Comparison of ENCODE assay signal across 8 cellular contexts in genomic region chr1:231337472-231338269, GRCh38. TPM values are rescaled to one million over a fixed set of nuclear protein-coding genes. Genes with fewer than 3 reads are reported as not detected.
DNase-seq lines count a peak whose midpoint lies in the region; ATAC-seq, FAIRE-seq and TF ChIP-seq lines count a peak whose summit lies in the region.

Gene EXOC8 (minus strand): TSS chr1:231337852. CDS start chr1:231337745, 107 bp downstream.

- FAIRE-seq in GM12892 (lab: Jason Lieb, UNC), result peak; percentile 99

- intact Hi-C loops in adrenal gland (cut with DNase I), result loop anchor here in 1 of 2 donors (10.0 kb wide), 1 partner anchor 257 kb away; no protein-coding TSS in a partner anchor
- intact Hi-C loops in heart right ventricle (cut with DNase I), result loop anchor here in 5 of 10 donors (5.0 to 10.0 kb wide), 3 partner anchors 60 to 95 kb away; partner anchors contain the start of gene GNPAT (in 5 of the 5)
- intact Hi-C loops in posterior cingulate gyrus (cut with DNase I), result loop anchor here (1.0 to 5.0 kb wide), 3 partner anchors 83 to 191 kb away; partner anchors contain the start of genes GNPAT and TSNAX

- H3K4me3 ChIP-seq in adrenal gland (peak within 1 kb of the TSS; percentile 67 to 99 (median 80)), heart right ventricle (peak within 1 kb of the TSS; percentile 74 to 95 (median 82)), upper lobe of left lung (peak within 1 kb of the TSS; percentile 86 to 96 (median 90))

- 0 to 1% (median 0%) methylated on average over 17 to 74 of the region's 74 CpGs for WGBS in adrenal gland, 4 donors
- WGBS in heart right ventricle, 2 donors, result 1% methylated on average over 74 of the region's 74 CpGs
- 0% methylated on average over 1 to 48 of the region's 74 CpGs for WGBS in upper lobe of left lung, 2 donors

- peak; percentile 82 for DNase-seq in GM12892 (ENCODE audit: insufficient read length)
- peak; percentile 97 for DNase-seq in NCI-H146 (lab: John Stamatoyannopoulos, UW)
- DNase-seq in T-helper 1 cell, result peak; percentile 92 to 98 (median 94)
- DNase-seq in adrenal gland, result peak; percentile 93 to 98 (median 97)
- DNase-seq in heart right ventricle, result peak; percentile 95 to 98
- DNase-seq in posterior cingulate gyrus, result peak; percentile 89 to 99 (median 94)
- DNase-seq in upper lobe of left lung, result peak; percentile 91 to 96

- H3K4me1 ChIP-seq in adrenal gland (replicated peaks in 1 of 2), result peaks cover 42 to 53% of the 10 kb centered on the region in 2 donors
- peaks cover 18 to 66% (median 55%) of the 10 kb centered on the region in 9 donors for H3K4me1 ChIP-seq in heart right ventricle
- peaks cover 52 to 68% (median 60%) of the 10 kb centered on the region in 4 donors for H3K4me1 ChIP-seq in upper lobe of left lung

- TF ChIP-seq CTCF in adrenal gland (IDR thresholded peaks at IDR 0.05), result no peak
- TF ChIP-seq CTCF in heart right ventricle (IDR thresholded peaks at IDR 0.05), result peak in 1 of 9 donors; percentile 7
- peak in 2 of 6 experiments; percentile 5 to 24 for TF ChIP-seq CTCF in upper lobe of left lung (IDR thresholded peaks at IDR 0.05)

- ATAC-seq in HG02852 (IDR thresholded peaks at IDR 0.05; ENCODE audit: unreplicated experiment) (peak; percentile 68), heart right ventricle (peak; percentile 95 to 98 (median 96)), upper lobe of left lung (ENCODE audit: low FRiP score in 2 of 2) (peak; percentile 96 to 97)

- H3K9me3 ChIP-seq in adrenal gland (replicated peaks in 1 of 3), result no peaks in the 10 kb centered on the region
- H3K9me3 ChIP-seq in heart right ventricle, result no peaks in the 10 kb centered on the region
- no peaks in the 10 kb centered on the region for H3K9me3 ChIP-seq in upper lobe of left lung

- no peaks in the 10 kb centered on the region for H3K27me3 ChIP-seq in adrenal gland
- no peaks in the 10 kb centered on the region for H3K27me3 ChIP-seq in heart right ventricle
- H3K27me3 ChIP-seq in upper lobe of left lung, result no peaks in the 10 kb centered on the region

- TF ChIP-seq POLR2A in GM12892 (IDR thresholded peaks at IDR 0.05; ENCODE audit: low read depth, low read length) (peak; percentile 84), adrenal gland (IDR thresholded peaks at IDR 0.05) (peak; percentile 84 to 93), upper lobe of left lung (IDR thresholded peaks at IDR 0.05) (peak in 3 of 4 donors; percentile 62 to 96 (median 86))

- H3K36me3 ChIP-seq in adrenal gland (replicated peaks in 1 of 2), result no peaks in the 10 kb centered on the region
- peaks cover 0 to 56% (median 10%) of the 10 kb centered on the region in 9 donors for H3K36me3 ChIP-seq in heart right ventricle
- peaks cover 0 to 3% (median 0%) of the 10 kb centered on the region in 4 donors for H3K36me3 ChIP-seq in upper lobe of left lung

- H3K27ac ChIP-seq in adrenal gland (peak within 1 kb of the TSS; percentile 94 to 97 (median 95)), heart right ventricle (peak within 1 kb of the TSS; percentile 85 to 98 (median 92)), upper lobe of left lung (peak within 1 kb of the TSS; percentile 91 to 94 (median 93))

- TF ChIP-seq EP300 in upper lobe of left lung (IDR thresholded peaks at IDR 0.05), result no peak

RNA-seq across cellular contexts. Expression of gene EXOC8, which starts in this region (rescaled TPM):
- 4.7 TPM for polyA plus RNA-seq in GM12892 (2012; ENCODE audit: missing spikeins)
- total RNA-seq in adrenal gland, result 10 to 100 TPM in 7 of 8 donors, 1 to 10 TPM in 1; 9.6 to 21.1 (median 15.3) TPM
- 10 to 100 TPM in 1 of 3 donors, 1 to 10 TPM in 2; 2.4 to 11.9 (median 3.5) TPM for polyA plus RNA-seq in adrenal gland
- 10 to 100 TPM; 10.3 to 16.7 (median 12.8) TPM for total RNA-seq in heart right ventricle
- polyA plus RNA-seq in heart right ventricle, result 1 to 10 TPM; 3.5 to 4.3 TPM
- total RNA-seq in upper lobe of left lung, result 10 to 100 TPM; 16.3 to 24.7 (median 17.5) TPM

Comparison
In these comparisons a context has a peak if more than half of its experiments do, and no peak if none do; other contexts are left out.
1. Peak in every context shown above with its lines: DNase-seq, ATAC-seq, H3K4me3 ChIP-seq and H3K27ac ChIP-seq.